In genomic region chr6:143294265-143294664, GRCh38 we compare ENCODE assay signal across 6 cellular contexts.
"Had no signal": no experiment of that assay in that cellular context is flagged by ENCODE, and none has a peak within 500 bp of the region (broad histone marks: within the 10 kb centered on the region; RNA-seq: fewer than 3 reads in every experiment).

No MANE protein-coding gene starts in this region.

- FAIRE-seq: HTR-8/SVneo had no signal

- H3K9ac ChIP-seq: KMS-11 had no signal

- DNase-seq: IMR-90, KBM-7, KG1 had no signal

- H3K4me2 ChIP-seq: KMS-11 had no signal

- H3K27ac ChIP-seq: HL-60, KMS-11 had no signal
